In the genomic region with DNA sequence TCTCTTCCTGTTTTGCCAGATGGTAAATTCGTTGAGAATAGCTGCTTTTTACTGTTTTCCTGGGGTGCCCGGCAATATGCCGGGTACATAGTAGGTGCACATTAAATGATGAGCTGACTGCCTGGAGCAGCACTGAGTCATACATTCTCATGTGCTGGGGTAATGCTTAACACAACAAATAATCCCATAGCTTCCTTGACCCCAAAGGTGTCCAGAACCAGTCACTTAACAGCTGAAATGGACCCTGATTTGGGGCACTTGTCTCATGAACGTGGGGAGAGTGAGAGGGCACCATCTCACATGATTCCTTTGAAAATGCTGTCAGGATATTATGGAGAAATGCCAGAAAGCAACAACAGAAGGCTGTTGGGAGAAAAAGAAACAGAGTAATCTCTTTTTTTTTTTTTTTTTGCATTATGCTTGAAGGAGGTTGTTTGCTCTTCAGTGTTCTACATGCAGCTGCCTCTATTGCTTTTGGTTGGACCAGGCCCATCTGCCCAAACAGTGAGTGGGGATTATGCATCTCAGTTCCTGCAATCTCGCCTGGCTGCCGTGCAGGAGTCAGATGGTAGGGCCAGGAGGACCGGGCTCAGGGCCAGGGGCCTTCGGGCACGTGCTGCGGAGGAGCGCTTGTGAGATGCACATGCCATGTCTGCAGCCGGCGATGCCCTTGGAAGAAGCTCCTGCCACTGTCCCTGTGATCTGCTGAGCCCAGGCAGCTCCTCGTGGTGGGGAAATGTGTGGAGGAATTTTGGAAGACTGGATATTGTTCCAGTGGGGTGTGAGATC, we compare ENCODE assay signal across 11 cellular contexts.
A peak's percentile ranks its signal among the peaks of the same experiment; 100 is the strongest.
DNase-seq lines count a peak whose midpoint lies in the region; ATAC-seq and TF ChIP-seq lines count a peak whose summit lies in the region.
"Had no signal": no experiment of that assay in that cellular context is flagged by ENCODE, and none has a peak within 500 bp of the region (broad histone marks: within the 10 kb centered on the region; RNA-seq: fewer than 3 reads in every experiment).

No MANE protein-coding gene starts in this region.

- in situ Hi-C loops in G401 (cut with HindIII; ENCODE audit: low sequenced_read_pairs): no loop called here

- TF ChIP-seq POLR2A in lower leg skin (IDR thresholded peaks at IDR 0.05): no peak

- TF ChIP-seq CTCF in lower leg skin (IDR thresholded peaks at IDR 0.05): no peak

- H3K36me3 ChIP-seq in rectal smooth muscle tissue (ENCODE audit: control insufficient read depth, insufficient read depth, low read length): no peaks in the 10 kb centered on the region

- H3K27ac ChIP-seq in cingulate gyrus (ENCODE audit: low read depth, low read length): peak overlapping the region; percentile 39
- H3K27ac ChIP-seq in rectal smooth muscle tissue (ENCODE audit: low read depth, low read length): no peak overlapping the region

- intact Hi-C loops in lower leg skin (cut with DNase I; ENCODE audit: low total_unique reads): no loop called here

- ATAC-seq in GM21737 (IDR thresholded peaks at IDR 0.05; ENCODE audit: unreplicated experiment): no peak
- ATAC-seq: activated T-helper 17 cell treated with anti-CD3 and anti-CD28 coated beads, Interleukin-2, amount 50 U/mL, for 72 hours; WTC11 had no signal

- H3K4me1 ChIP-seq in rectal smooth muscle tissue (ENCODE audit: control insufficient read depth, insufficient read depth, low read length): no peaks in the 10 kb centered on the region

- H3K4me3 ChIP-seq in rectal smooth muscle tissue (ENCODE audit: low read length) (no peak overlapping the region), lower leg skin (ENCODE audit: low read depth, poor library complexity, severe bottlenecking) (no peak overlapping the region)

- no peaks in the 10 kb centered on the region for H3K27me3 ChIP-seq in rectal smooth muscle tissue (ENCODE audit: control insufficient read depth, insufficient read depth, low read length)

- DNase-seq in G401 (ENCODE audit: low spot score) (peak; percentile 81), NCI-H345 (lab: John Stamatoyannopoulos, UW) (peak; percentile 74), NCI-H748 treated with DMSO at 0.1 percent for 48 hours (lab: John Stamatoyannopoulos, UW) (no peak), lower leg skin (ENCODE audit: low spot score in 2 of 2) (no peak), SW480 (ENCODE audit: low spot score) (no peak)
- DNase-seq: NCI-H1930 had no signal

- peak overlapping the region; percentile 16 for H3K9ac ChIP-seq in rectal smooth muscle tissue (ENCODE audit: low read length)

- WGBS in lower leg skin, 2 donors: 67 to 72% methylated on average over 14 of the region's 14 CpGs

Comparison
In these comparisons a context has a peak if more than half of its experiments do, and no peak if none do; other contexts are left out.
1. DNase-seq: peak in G401 (single experiment) and NCI-H345 (single experiment); none in NCI-H748 treated with DMSO at 0.1 percent for 48 hours (single experiment), lower leg skin (0 of 2) and SW480 (single experiment).